ENCODE assay signal across 28 cellular contexts in genomic region chr7:126511046-126511445, GRCh38.
"Had no signal": no experiment of that assay in that cellular context is flagged by ENCODE, and none has a peak within 500 bp of the region (broad histone marks: within the 10 kb centered on the region; RNA-seq: fewer than 3 reads in every experiment).

No MANE protein-coding gene starts in this region.

- H3K27me3 Mint-ChIP-seq: natural killer cell treated with Interleukin-12 subunit alpha and Interleukin-12 subunit beta and Interleukin-15 and Interleukin-18, amount 100 ng/mL, for 72 hours; progenitor cell of endocrine pancreas; stimulated activated memory B cell treated with anti-CD40 and anti-IgM and Interleukin-4, amounts not matched to agents 10 μg/mL and 1 μg/mL and 100 μg/mL, for 72 hours; stimulated activated naive CD8-positive, alpha-beta T cell treated with anti-CD3 and anti-CD28 coated beads, Interleukin-15, amount 100 ng/mL, for 72 hours; type B pancreatic cell had no signal

- H3K4me1 Mint-ChIP-seq: naive thymus-derived CD8-positive, alpha-beta T cell; nephron progenitor cell; neural crest cell; stimulated activated memory B cell treated with anti-CD40 and anti-IgM and Interleukin-4, amounts not matched to agents 10 μg/mL and 1 μg/mL and 100 μg/mL, for 72 hours; stimulated activated naive CD8-positive, alpha-beta T cell treated with anti-CD3 and anti-CD28 coated beads, Interleukin-15, amount 100 ng/mL, for 72 hours had no signal

- H3K4me3 Mint-ChIP-seq: naive thymus-derived CD8-positive, alpha-beta T cell; natural killer cell treated with Interleukin-12 subunit alpha and Interleukin-12 subunit beta and Interleukin-15 and Interleukin-18, amount 100 ng/mL, for 72 hours; nephron progenitor cell; neural crest cell; stimulated activated memory B cell treated with anti-CD40 and anti-IgM and Interleukin-4, amounts not matched to agents 10 μg/mL and 1 μg/mL and 100 μg/mL, for 72 hours; stimulated activated naive CD8-positive, alpha-beta T cell treated with anti-CD3 and anti-CD28 coated beads, Interleukin-15, amount 100 ng/mL, for 72 hours; type B pancreatic cell had no signal

- H3K9me3 Mint-ChIP-seq: neural crest cell; stimulated activated memory B cell treated with anti-CD40 and anti-IgM and Interleukin-4, amounts not matched to agents 10 μg/mL and 1 μg/mL and 100 μg/mL, for 72 hours; type B pancreatic cell had no signal

- ATAC-seq: naive thymus-derived CD8-positive, alpha-beta T cell; natural killer cell treated with Interleukin-12 subunit alpha and Interleukin-12 subunit beta and Interleukin-15 and Interleukin-18, amount 100 ng/mL, for 72 hours; psoas muscle; right cardiac atrium; right lobe of liver; stimulated activated memory B cell treated with anti-CD40 and anti-IgM and Interleukin-4, amounts not matched to agents 10 μg/mL and 1 μg/mL and 100 μg/mL, for 72 hours; stimulated activated naive CD8-positive, alpha-beta T cell treated with anti-CD3 and anti-CD28 coated beads, Interleukin-15, amount 100 ng/mL, for 72 hours; stimulated activated naive CD8-positive, alpha-beta T cell treated with anti-CD3 and anti-CD28 coated beads, Interleukin-15, Interleukin-2, amounts not matched to agents 100 U/mL and 50 U/mL, for 24 hours; upper lobe of right lung had no signal

- DNase-seq: naive thymus-derived CD8-positive, alpha-beta T cell; nephron progenitor cell; nucleus accumbens; posterior cingulate gyrus; psoas muscle; right cardiac atrium; right lobe of liver; sigmoid colon; spleen; stimulated activated CD4-positive, alpha-beta T cell treated with anti-CD3 and anti-CD28 coated beads, Interleukin-12 subunit alpha, Interleukin-12 subunit beta, amount 100 ng/mL, for 4 hours; stimulated activated CD4-positive, alpha-beta T cell treated with anti-CD3 and anti-CD28 coated beads, Interleukin-1b, Interleukin-23, amount 100 ng/mL, for 48 hours; stimulated activated CD4-positive, alpha-beta T cell treated with anti-CD3 and anti-CD28 coated beads, Interleukin-4, amount 100 ng/mL, for 1 hour; stimulated activated CD4-positive, alpha-beta T cell treated with anti-CD3 and anti-CD28 coated beads, Interleukin-4, amount 100 ng/mL, for 4 hours; stimulated activated CD8-positive, alpha-beta memory T cell treated with anti-CD3 and anti-CD28 coated beads, Interleukin-4, amount 100 ng/mL, for 48 hours; stimulated activated naive CD4-positive, alpha-beta T cell; stimulated activated naive CD8-positive, alpha-beta T cell treated with anti-CD3 and anti-CD28 coated beads, Interleukin-15, amount 100 ng/mL, for 72 hours; stimulated activated naive CD8-positive, alpha-beta T cell treated with anti-CD3 and anti-CD28 coated beads, Interleukin-15, Interleukin-2, amounts not matched to agents 100 U/mL and 50 U/mL, for 24 hours; substantia nigra; testis; tibial artery; transverse colon; upper lobe of right lung; uterus had no signal

- H3K36me3 Mint-ChIP-seq: naive thymus-derived CD8-positive, alpha-beta T cell; natural killer cell treated with Interleukin-12 subunit alpha and Interleukin-12 subunit beta and Interleukin-15 and Interleukin-18, amount 100 ng/mL, for 72 hours; stimulated activated memory B cell treated with anti-CD40 and anti-IgM and Interleukin-4, amounts not matched to agents 10 μg/mL and 1 μg/mL and 100 μg/mL, for 72 hours; type B pancreatic cell had no signal

- H3K27ac Mint-ChIP-seq: naive thymus-derived CD8-positive, alpha-beta T cell; natural killer cell treated with Interleukin-12 subunit alpha and Interleukin-12 subunit beta and Interleukin-15 and Interleukin-18, amount 100 ng/mL, for 72 hours; nephron progenitor cell; progenitor cell of endocrine pancreas; stimulated activated memory B cell treated with anti-CD40 and anti-IgM and Interleukin-4, amounts not matched to agents 10 μg/mL and 1 μg/mL and 100 μg/mL, for 72 hours; stimulated activated naive CD8-positive, alpha-beta T cell treated with anti-CD3 and anti-CD28 coated beads, Interleukin-15, amount 100 ng/mL, for 72 hours; type B pancreatic cell had no signal
